24 cellular contexts compared by ENCODE assay signal in genomic region chr10:128781636-128782035, GRCh38.
"Had no signal": no experiment of that assay in that cellular context is flagged by ENCODE, and none has a peak within 500 bp of the region (broad histone marks: within the 10 kb centered on the region; RNA-seq: fewer than 3 reads in every experiment).

No MANE protein-coding gene starts in this region.

- H3K27me3 Mint-ChIP-seq: activated CD8-positive, alpha-beta memory T cell treated with anti-CD3 and anti-CD28 coated beads, Interleukin-2, amount 10 ng/mL, durations not matched to agents 7 days and 5 days; activated naive CD4-positive, alpha-beta T cell treated with anti-CD3 and anti-CD28 coated beads, Interleukin-2, amount 50 U/mL, for 24 hours; activated naive CD8-positive, alpha-beta T cell treated with anti-CD3 and anti-CD28 coated beads, Interleukin-2, amount 50 U/mL, for 24 hours had no signal

- H3K9me3 Mint-ChIP-seq: activated CD8-positive, alpha-beta T cell treated with anti-CD3 and anti-CD28 coated beads for 36 hours; activated naive CD8-positive, alpha-beta T cell treated with anti-CD3 and anti-CD28 coated beads, Interleukin-2, amount 50 U/mL, for 24 hours; activated T-helper 2 cell treated with anti-CD3 and anti-CD28 coated beads, Interferon-gamma antibody, Interleukin-2, Interleukin-4, amounts not matched to agents 10 μg/mL and 5 μg/mL and 100 μg/mL, durations not matched to agents 14 hours and 24 hours and 36 hours; mesothelial cell of epicardium; neural crest cell had no signal

- DNase-seq: activated CD4-positive, alpha-beta T cell treated with anti-CD3 and anti-CD28 coated beads, Interleukin-2, amount 50 U/mL, for 1 hour; activated CD8-positive, alpha-beta memory T cell treated with anti-CD3 and anti-CD28 coated beads, Interleukin-2, amount 10 ng/mL, durations not matched to agents 7 days and 5 days; activated CD8-positive, alpha-beta T cell treated with anti-CD3 and anti-CD28 coated beads for 36 hours; activated naive CD8-positive, alpha-beta T cell treated with anti-CD3 and anti-CD28 coated beads, Interleukin-2, amount 50 U/mL, for 24 hours; activated T-cell treated with anti-CD3 and anti-CD28 coated beads, Interleukin-2, amount 50 U/mL, for 48 hours; amygdala; central memory CD4-positive, alpha-beta T cell; foreskin fibroblast; hippocampal formation; left colon; naive thymus-derived CD4-positive, alpha-beta T cell; nucleus accumbens; psoas muscle; stimulated activated CD4-positive, alpha-beta T cell treated with anti-CD3 and anti-CD28 coated beads, Interleukin-15, amount 100 ng/mL, for 24 hours; stimulated activated naive CD4-positive, alpha-beta T cell treated with Interleukin-2 at 50 U/mL for 16 hours; T-helper 2 cell; trophoblast cell; uterus had no signal

- H3K9me3 ChIP-seq: breast epithelium, psoas muscle, uterus had no signal

- H3K27ac ChIP-seq: breast epithelium, parathyroid adenoma, psoas muscle, uterus had no signal

- H3K4me3 Mint-ChIP-seq: activated CD8-positive, alpha-beta memory T cell treated with anti-CD3 and anti-CD28 coated beads, Interleukin-2, amount 10 ng/mL, durations not matched to agents 7 days and 5 days; activated CD8-positive, alpha-beta T cell treated with anti-CD3 and anti-CD28 coated beads for 36 hours; activated naive CD4-positive, alpha-beta T cell treated with anti-CD3 and anti-CD28 coated beads, Interleukin-2, amount 50 U/mL, for 24 hours; activated naive CD8-positive, alpha-beta T cell treated with anti-CD3 and anti-CD28 coated beads, Interleukin-2, amount 50 U/mL, for 24 hours; mesothelial cell of epicardium; naive thymus-derived CD4-positive, alpha-beta T cell; neural crest cell had no signal

- ATAC-seq: activated CD8-positive, alpha-beta memory T cell treated with anti-CD3 and anti-CD28 coated beads, Interleukin-2, amount 10 ng/mL, durations not matched to agents 7 days and 5 days; activated CD8-positive, alpha-beta T cell treated with anti-CD3 and anti-CD28 coated beads for 36 hours; activated naive CD8-positive, alpha-beta T cell treated with anti-CD3 and anti-CD28 coated beads, Interleukin-2, amount 50 U/mL, for 24 hours; left colon; naive thymus-derived CD4-positive, alpha-beta T cell; psoas muscle had no signal

- H3K27ac Mint-ChIP-seq: activated CD8-positive, alpha-beta memory T cell treated with anti-CD3 and anti-CD28 coated beads, Interleukin-2, amount 10 ng/mL, durations not matched to agents 7 days and 5 days; activated CD8-positive, alpha-beta T cell treated with anti-CD3 and anti-CD28 coated beads for 36 hours; activated naive CD4-positive, alpha-beta T cell treated with anti-CD3 and anti-CD28 coated beads, Interleukin-2, amount 50 U/mL, for 24 hours; activated naive CD8-positive, alpha-beta T cell treated with anti-CD3 and anti-CD28 coated beads, Interleukin-2, amount 50 U/mL, for 24 hours; activated T-helper 2 cell treated with anti-CD3 and anti-CD28 coated beads, Interferon-gamma antibody, Interleukin-2, Interleukin-4, amounts not matched to agents 10 μg/mL and 5 μg/mL and 100 μg/mL, durations not matched to agents 14 hours and 24 hours and 36 hours; mesothelial cell of epicardium; naive thymus-derived CD4-positive, alpha-beta T cell had no signal

- H3K9ac ChIP-seq: parathyroid adenoma had no signal

- H3K4me1 ChIP-seq: breast epithelium, parathyroid adenoma, psoas muscle, uterus had no signal

- H3K36me3 Mint-ChIP-seq: activated CD8-positive, alpha-beta memory T cell treated with anti-CD3 and anti-CD28 coated beads, Interleukin-2, amount 10 ng/mL, durations not matched to agents 7 days and 5 days; activated naive CD4-positive, alpha-beta T cell treated with anti-CD3 and anti-CD28 coated beads, Interleukin-2, amount 50 U/mL, for 24 hours; mesothelial cell of epicardium; naive thymus-derived CD4-positive, alpha-beta T cell had no signal

- H3K36me3 ChIP-seq: breast epithelium, uterus had no signal

- H3K4me3 ChIP-seq: breast epithelium, psoas muscle, uterus had no signal

- H3K27me3 ChIP-seq: breast epithelium, uterus had no signal

- H3K4me1 Mint-ChIP-seq: activated CD8-positive, alpha-beta memory T cell treated with anti-CD3 and anti-CD28 coated beads, Interleukin-2, amount 10 ng/mL, durations not matched to agents 7 days and 5 days; activated naive CD4-positive, alpha-beta T cell treated with anti-CD3 and anti-CD28 coated beads, Interleukin-2, amount 50 U/mL, for 24 hours; activated naive CD8-positive, alpha-beta T cell treated with anti-CD3 and anti-CD28 coated beads, Interleukin-2, amount 50 U/mL, for 24 hours; naive thymus-derived CD4-positive, alpha-beta T cell had no signal
